Comparison of ENCODE assay signal across 1 cellular context in genomic region chr11:6635082-6635932, GRCh38.
TF ChIP-seq lines count a peak whose summit lies in the region.

No MANE protein-coding gene starts in this region.

TF ChIP-seq in HepG2, 621 proteins besides CTCF, POLR2A, EP300 and RAD21 (continued from another document and continues in another):
- TF ChIP-seq PRDM4 (CRISPR knock-in tag; IDR thresholded peaks at IDR 0.05; ENCODE audit: borderline replicate concordance), result no peak
- TF ChIP-seq ZNF709 (CRISPR knock-in tag; IDR thresholded peaks at IDR 0.05), result no peak
- no peak for TF ChIP-seq CENPBD1 (CRISPR knock-in tag; IDR thresholded peaks at IDR 0.05; ENCODE audit: borderline replicate concordance, low read depth)
- no peak for TF ChIP-seq HBP1 (CRISPR knock-in tag; IDR thresholded peaks at IDR 0.05; ENCODE audit: low read depth)
- TF ChIP-seq GMEB2 (CRISPR knock-in tag; IDR thresholded peaks at IDR 0.05; ENCODE audit: low read depth), result no peak
- no peak for TF ChIP-seq ZNF746 (CRISPR knock-in tag; IDR thresholded peaks at IDR 0.05)
- peak; percentile 93 for TF ChIP-seq ZKSCAN1 (IDR thresholded peaks at IDR 0.05; ENCODE audit: low read length)
- TF ChIP-seq GZF1 (CRISPR knock-in tag; IDR thresholded peaks at IDR 0.05), result no peak
- TF ChIP-seq ZNF10 (CRISPR knock-in tag; IDR thresholded peaks at IDR 0.05; ENCODE audit: borderline replicate concordance, low read depth), result no peak
- no peak for TF ChIP-seq RFX3 (CRISPR knock-in tag; IDR thresholded peaks at IDR 0.05)
- no peak for TF ChIP-seq RFXAP (CRISPR knock-in tag; IDR thresholded peaks at IDR 0.05; ENCODE audit: borderline replicate concordance)
- TF ChIP-seq SOX6 (IDR thresholded peaks at IDR 0.05), result no peak
- TF ChIP-seq SOX6 (CRISPR knock-in tag; IDR thresholded peaks at IDR 0.05), result no peak
- no peak for TF ChIP-seq SIN3B (IDR thresholded peaks at IDR 0.05; ENCODE audit: low read length)
- TF ChIP-seq ARID3A (IDR thresholded peaks at IDR 0.05; ENCODE audit: low read depth, low read length), result no peak
- TF ChIP-seq SKIL (CRISPR knock-in tag; IDR thresholded peaks at IDR 0.05; ENCODE audit: borderline replicate concordance), result no peak
- TF ChIP-seq ZMAT3 (CRISPR knock-in tag; conservative IDR thresholded peaks at IDR 0.05), result no peak
- no peak for TF ChIP-seq RXRA (CRISPR knock-in tag; IDR thresholded peaks at IDR 0.05)
- peak; percentile 80; the same call in 1 of the 2 replicates for TF ChIP-seq ETV5 (CRISPR knock-in tag; IDR thresholded peaks at IDR 0.05; ENCODE audit: borderline replicate concordance)
- no peak for TF ChIP-seq ZNF280B (CRISPR knock-in tag; IDR thresholded peaks at IDR 0.05; ENCODE audit: borderline replicate concordance)
- TF ChIP-seq ZNF580 (CRISPR knock-in tag; IDR thresholded peaks at IDR 0.05; ENCODE audit: borderline replicate concordance, low read depth), result no peak
- no peak for TF ChIP-seq LCORL (IDR thresholded peaks at IDR 0.05)
- TF ChIP-seq LCORL (CRISPR knock-in tag; IDR thresholded peaks at IDR 0.05), result no peak
- TF ChIP-seq SMARCE1 (IDR thresholded peaks at IDR 0.05; ENCODE audit: borderline replicate concordance), result no peak
- TF ChIP-seq ZNF691 (CRISPR knock-in tag; IDR thresholded peaks at IDR 0.05; ENCODE audit: borderline replicate concordance, low read depth), result no peak
- TF ChIP-seq BRCA1 (CRISPR knock-in tag; IDR thresholded peaks at IDR 0.05), result no peak
- no peak for TF ChIP-seq SAFB2 (CRISPR knock-in tag; IDR thresholded peaks at IDR 0.05; ENCODE audit: borderline replicate concordance, low read depth)
- no peak for TF ChIP-seq ZNF839 (CRISPR knock-in tag; IDR thresholded peaks at IDR 0.05; ENCODE audit: borderline replicate concordance)
- TF ChIP-seq TIGD3 (CRISPR knock-in tag; IDR thresholded peaks at IDR 0.05; ENCODE audit: borderline replicate concordance), result no peak
- 0 out of 2 replicates have a peak, but pooled peaks have one; percentile 49 for TF ChIP-seq ZBTB7B (CRISPR knock-in tag; IDR thresholded peaks at IDR 0.05)
- TF ChIP-seq KAT2B (IDR thresholded peaks at IDR 0.05; ENCODE audit: borderline replicate concordance, low read depth, low read length), result no peak
- TF ChIP-seq SALL1 (CRISPR knock-in tag; IDR thresholded peaks at IDR 0.05), result peak; percentile 44; the same call in 1 of the 2 replicates
- no peak for TF ChIP-seq LBX2 (CRISPR knock-in tag; IDR thresholded peaks at IDR 0.05; ENCODE audit: borderline replicate concordance)
- TF ChIP-seq ATF1 (CRISPR knock-in tag; IDR thresholded peaks at IDR 0.05), result no peak
- TF ChIP-seq ZNF678 (CRISPR knock-in tag; IDR thresholded peaks at IDR 0.05), result no peak
- TF ChIP-seq NFIB (CRISPR knock-in tag; IDR thresholded peaks at IDR 0.05; ENCODE audit: borderline replicate concordance), result no peak
- no peak for TF ChIP-seq KDM5A (IDR thresholded peaks at IDR 0.05; ENCODE audit: borderline replicate concordance, low read length)
- TF ChIP-seq HOMEZ (CRISPR knock-in tag; IDR thresholded peaks at IDR 0.05; ENCODE audit: low read depth), result no peak
- TF ChIP-seq THRA (CRISPR knock-in tag; IDR thresholded peaks at IDR 0.05; ENCODE audit: borderline replicate concordance), result no peak
- TF ChIP-seq STAT5B (CRISPR knock-in tag; IDR thresholded peaks at IDR 0.05), result no peak
- peak; percentile 32 for TF ChIP-seq ASH2L (IDR thresholded peaks at IDR 0.05; ENCODE audit: insufficient read length, low read depth, low read length)
- TF ChIP-seq TBX3 (IDR thresholded peaks at IDR 0.05; ENCODE audit: borderline replicate concordance), result no peak
- TF ChIP-seq SRSF1 (optimal IDR thresholded peaks at IDR 0.05; ENCODE audit: low read depth, low read length), result no peak
- TF ChIP-seq ZNF234 (CRISPR knock-in tag; conservative IDR thresholded peaks at IDR 0.05), result no peak
- TF ChIP-seq ZNF589 (CRISPR knock-in tag; conservative IDR thresholded peaks at IDR 0.05), result no peak
